Comparison of ENCODE assay signal across 8 cellular contexts in the genomic region with DNA sequence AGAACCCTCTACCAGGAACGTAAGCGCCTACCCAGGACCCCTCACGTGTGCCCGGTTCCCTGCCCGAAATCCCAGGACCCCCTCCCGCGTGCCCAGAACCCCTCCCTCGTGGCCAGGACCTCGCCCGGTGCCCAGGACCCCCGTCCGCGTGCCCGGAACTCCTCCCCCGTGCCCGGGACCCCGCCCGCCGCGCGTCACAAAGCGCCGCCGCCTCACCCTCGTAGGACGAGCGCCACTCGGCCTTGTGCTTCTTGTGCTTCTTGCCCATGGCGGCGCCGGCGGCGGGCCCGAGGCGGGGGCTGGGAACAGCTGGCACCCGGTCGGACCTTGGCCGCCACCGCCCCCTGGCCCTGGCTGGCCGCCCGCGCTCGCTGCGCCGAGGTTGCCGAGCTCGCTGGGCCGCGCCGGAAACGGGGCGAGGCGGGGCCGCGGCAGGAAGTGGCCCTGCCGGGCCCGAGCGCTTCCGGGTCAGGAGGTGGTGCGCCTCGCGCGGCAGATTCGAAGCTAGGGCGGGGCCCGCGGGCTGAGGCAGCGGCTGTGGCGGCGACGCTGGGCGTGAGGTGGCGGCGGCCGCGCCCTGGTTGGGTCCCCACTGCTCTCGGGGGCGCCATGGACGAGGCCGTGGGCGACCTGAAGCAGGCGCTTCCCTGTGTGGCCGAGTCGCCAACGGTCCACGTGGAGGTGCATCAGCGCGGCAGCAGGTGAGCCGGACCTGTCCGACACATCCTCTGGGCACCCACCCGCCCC. TPM values are rescaled to one million over a fixed set of nuclear protein-coding genes. Genes with fewer than 3 reads are reported as not detected.
DNase-seq lines count a peak whose midpoint lies in the region; ATAC-seq and TF ChIP-seq lines count a peak whose summit lies in the region.

A gene (minus strand): TSS at position 412 of the 747 bp plus-strand sequence. CDS start 144 bp downstream, at position 268.
A gene with protein sequence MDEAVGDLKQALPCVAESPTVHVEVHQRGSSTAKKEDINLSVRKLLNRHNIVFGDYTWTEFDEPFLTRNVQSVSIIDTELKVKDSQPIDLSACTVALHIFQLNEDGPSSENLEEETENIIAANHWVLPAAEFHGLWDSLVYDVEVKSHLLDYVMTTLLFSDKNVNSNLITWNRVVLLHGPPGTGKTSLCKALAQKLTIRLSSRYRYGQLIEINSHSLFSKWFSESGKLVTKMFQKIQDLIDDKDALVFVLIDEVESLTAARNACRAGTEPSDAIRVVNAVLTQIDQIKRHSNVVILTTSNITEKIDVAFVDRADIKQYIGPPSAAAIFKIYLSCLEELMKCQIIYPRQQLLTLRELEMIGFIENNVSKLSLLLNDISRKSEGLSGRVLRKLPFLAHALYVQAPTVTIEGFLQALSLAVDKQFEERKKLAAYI (plus strand): TSS at position 495 of the 747 bp plus-strand sequence. CDS start 115 bp downstream, at position 610.

- H2AK5ac ChIP-seq in mesenchymal stem cell (ENCODE audit: low read length, severe bottlenecking) = no peak within 1 kb of the TSS

- peak within 1 kb of the TSS; percentile 99 for H4K91ac ChIP-seq in mesenchymal stem cell (ENCODE audit: low read length)

- H3K4me2 ChIP-seq in mesenchymal stem cell (ENCODE audit: low read length, poor library complexity, severe bottlenecking) = peak within 1 kb of the TSS; percentile 90

- H3K4me3 ChIP-seq in mesenchymal stem cell (ENCODE audit: insufficient read depth in 1 of 2, low read depth in 1 of 2, low read length in 2 of 2) = peak within 1 kb of the TSS; percentile 98

- peak within 1 kb of the TSS; percentile 96 for H3K9ac ChIP-seq in mesenchymal stem cell (ENCODE audit: low read length)

- peaks cover 19% of the 10 kb centered on the region for H3K4me1 Mint-ChIP-seq in CD14-positive monocyte
- peaks cover 13 to 15% of the 10 kb centered on the region in 2 donors for H3K4me1 Mint-ChIP-seq in effector memory CD8-positive, alpha-beta T cell (ENCODE audit: low read depth in 2 of 2)

- H3K79me1 ChIP-seq in mesenchymal stem cell (replicated peaks; ENCODE audit: low read length, poor library complexity, severe bottlenecking) = peaks cover 55% of the 10 kb centered on the region

- no peaks in the 10 kb centered on the region for H3K27me3 ChIP-seq in mesenchymal stem cell (ENCODE audit: control insufficient read depth in 1 of 2, insufficient read depth in 1 of 2, low read length in 2 of 2)

- peak within 1 kb of the TSS in 1 of 2 experiments; percentile 46 for H3K23ac ChIP-seq in mesenchymal stem cell (ENCODE audit: low read length in 2 of 2)

- peak; percentile 75 for DNase-seq in CD14-positive monocyte (ENCODE audit: low spot score)
- DNase-seq in GM19238 (ENCODE audit: insufficient read length, low spot score) = peak; percentile 100
- DNase-seq in NCI-H748 (lab: John Stamatoyannopoulos, UW; ENCODE audit: unreplicated experiment) = peak; percentile 97
- peak; percentile 91 for DNase-seq in activated CD8-positive, alpha-beta memory T cell treated with anti-CD3 and anti-CD28 coated beads for 24 hours
- DNase-seq in effector memory CD8-positive, alpha-beta T cell = peak; percentile 77 to 83 (median 79)
- peak; percentile 76 for DNase-seq in mesenchymal stem cell
- peak; percentile 75 for DNase-seq in stimulated activated CD8-positive, alpha-beta memory T cell treated with anti-CD3 and anti-CD28 coated beads, Interleukin-12 subunit alpha, Interleukin-12 subunit beta, amount 100 ng/mL, for 4 hours (ENCODE audit: low read depth)

- intact Hi-C loops in CD14-positive monocyte (cut with micrococcal nuclease) = loop anchor here (5.0 to 10.0 kb wide), 5 partner anchors 280 to 912 kb away; a partner anchor contains a TSS

- H3K4me1 ChIP-seq in mesenchymal stem cell (ENCODE audit: control insufficient read depth, insufficient read depth, low read depth, low read length) = peaks cover 25% of the 10 kb centered on the region

- peak within 1 kb of the TSS; percentile 100 for H4K8ac ChIP-seq in mesenchymal stem cell (ENCODE audit: low read length)

- under 1% methylated on average over 63 of the region's 91 CpGs for WGBS in mesenchymal stem cell

- no peaks in the 10 kb centered on the region for H3K9me3 Mint-ChIP-seq in CD14-positive monocyte
- no peaks in the 10 kb centered on the region for H3K9me3 Mint-ChIP-seq in effector memory CD8-positive, alpha-beta T cell

- H3K36me3 ChIP-seq in mesenchymal stem cell (ENCODE audit: control insufficient read depth in 1 of 2, insufficient read depth in 2 of 2, low read depth in 1 of 2, low read length in 2 of 2) = peaks cover 38 to 50% of the 10 kb centered on the region in 2 experiments

- H3K14ac ChIP-seq in mesenchymal stem cell (ENCODE audit: low read length in 2 of 2) = peak within 1 kb of the TSS; percentile 63 to 94

- peak within 1 kb of the TSS in 1 of 2 experiments; percentile 8 for H2BK12ac ChIP-seq in mesenchymal stem cell (ENCODE audit: low read length in 2 of 2)

- H3K27ac Mint-ChIP-seq in CD14-positive monocyte = peak within 1 kb of the TSS; percentile 87 to 96 (median 90)
- peak within 1 kb of the TSS; percentile 90 to 93 for H3K27ac Mint-ChIP-seq in effector memory CD8-positive, alpha-beta T cell

- peak within 1 kb of the TSS; percentile 89 to 93 for H3K4me3 Mint-ChIP-seq in CD14-positive monocyte
- peak within 1 kb of the TSS; percentile 89 for H3K4me3 Mint-ChIP-seq in effector memory CD8-positive, alpha-beta T cell

- H3K27me3 Mint-ChIP-seq in CD14-positive monocyte (ENCODE audit: low read depth in 3 of 3) = peaks cover 0 to 2% (median 0%) of the 10 kb centered on the region in 3 donors
- H3K27me3 Mint-ChIP-seq in effector memory CD8-positive, alpha-beta T cell = no peaks in the 10 kb centered on the region

- peaks cover 44 to 59% of the 10 kb centered on the region in 2 donors for H3K36me3 Mint-ChIP-seq in CD14-positive monocyte
- H3K36me3 Mint-ChIP-seq in effector memory CD8-positive, alpha-beta T cell (ENCODE audit: insufficient read depth) = peaks cover 39% of the 10 kb centered on the region

- peak within 1 kb of the TSS; percentile 6 for H3K27ac ChIP-seq in mesenchymal stem cell (ENCODE audit: low read length, poor library complexity, severe bottlenecking)

- TF ChIP-seq CTCF in CD14-positive monocyte (IDR thresholded peaks at IDR 0.05) = no peak

- H2BK120ac ChIP-seq in mesenchymal stem cell (ENCODE audit: low read depth, low read length) = peak within 1 kb of the TSS; percentile 98

- ATAC-seq in HG03439 (IDR thresholded peaks at IDR 0.05; ENCODE audit: unreplicated experiment) = peak; percentile 92
- peak; percentile 95 for ATAC-seq in effector memory CD8-positive, alpha-beta T cell (replicated peaks)

- peak within 1 kb of the TSS; percentile 90 for H2BK5ac ChIP-seq in mesenchymal stem cell (ENCODE audit: low read depth, low read length, poor library complexity, severe bottlenecking)

- H2BK15ac ChIP-seq in mesenchymal stem cell (ENCODE audit: low read depth, poor library complexity, severe bottlenecking) = peak within 1 kb of the TSS; percentile 97

- H2AFZ ChIP-seq in mesenchymal stem cell (ENCODE audit: low read depth, low read length) = peak within 1 kb of the TSS; percentile 96

- H3K18ac ChIP-seq in mesenchymal stem cell (ENCODE audit: low read depth in 1 of 2, low read length in 2 of 2) = peak within 1 kb of the TSS; percentile 84 to 99

- peak within 1 kb of the TSS; percentile 87 to 99 for H3K4ac ChIP-seq in mesenchymal stem cell (ENCODE audit: low read depth in 1 of 2, low read length in 2 of 2)

- H3K9me3 ChIP-seq in mesenchymal stem cell (ENCODE audit: control insufficient read depth, low read length) = no peaks in the 10 kb centered on the region

RNA-seq across cellular contexts. Expression of the first gene that starts in this region (rescaled TPM):
- polyA plus RNA-seq in CD14-positive monocyte = 1 to 10 TPM; 5.3 to 9.3 TPM
- polyA plus RNA-seq in mesenchymal stem cell (2013, experiment 1 of 2) = 26.0 TPM
- 25.5 TPM for polyA plus RNA-seq in mesenchymal stem cell (2013, experiment 2 of 2)

RNA-seq across cellular contexts. Expression of the second gene that starts in this region (rescaled TPM):
- 1 to 10 TPM in 1 of 2 donors, not detected in 1; 1.2 TPM for polyA plus RNA-seq in CD14-positive monocyte
- polyA plus RNA-seq in mesenchymal stem cell (2013, experiment 1 of 2) = 5.7 TPM
- 5.7 TPM for polyA plus RNA-seq in mesenchymal stem cell (2013, experiment 2 of 2)

Comparison
In these comparisons a context has a peak if more than half of its experiments do, and no peak if none do; other contexts are left out.
1. Peak in every context shown above with its lines: DNase-seq, ATAC-seq, H3K4me3 ChIP-seq and H3K27ac ChIP-seq.